ENCODE assay signal across 2 cellular contexts in genomic region chr19:35014774-35015173, GRCh38. TPM values are rescaled to one million over a fixed set of nuclear protein-coding genes. Genes with fewer than 3 reads are reported as not detected.
"Had no signal": no experiment of that assay in that cellular context is flagged by ENCODE, and none has a peak within 500 bp of the region (broad histone marks: within the 10 kb centered on the region; RNA-seq: fewer than 3 reads in every experiment).

No MANE protein-coding gene starts in this region.

RNA-seq across cellular contexts. Expression of gene HPN, which starts 26.7 kb away (rescaled TPM):
- total RNA-seq: occipital lobe; T-helper 1 cell treated with Interleukin-12 subunit alpha and Interleukin-12 subunit beta and Interleukin-4 antibody, amounts not matched to agents 30 ng/mL and 1 ng/mL, for 36 hours had no signal
